32 cellular contexts compared by ENCODE assay signal in genomic region chr22:50734343-50734771, GRCh38. TPM values are rescaled to one million over a fixed set of nuclear protein-coding genes. Genes with fewer than 3 reads are reported as not detected.
DNase-seq lines count a peak whose midpoint lies in the region; ATAC-seq, FAIRE-seq and TF ChIP-seq lines count a peak whose summit lies in the region.
"Had no signal": no experiment of that assay in that cellular context is flagged by ENCODE, and none has a peak within 500 bp of the region (broad histone marks: within the 10 kb centered on the region; RNA-seq: fewer than 3 reads in every experiment).

No MANE protein-coding gene starts in this region.

- FAIRE-seq in endothelial cell of umbilical vein (lab: Jason Lieb, UNC) = no peak
- FAIRE-seq: urothelium cell line had no signal

- H2AFZ ChIP-seq in endothelial cell of umbilical vein (ENCODE audit: low read depth, low read length) = no peak overlapping the region
- H2AFZ ChIP-seq: hepatocyte had no signal

- H3K4me3 ChIP-seq in endothelial cell of umbilical vein (replicated peaks in 1 of 3; ENCODE audit: insufficient read depth in 1 of 3, low read depth in 1 of 3, low read length in 3 of 3) = no peak overlapping the region
- no peak overlapping the region for H3K4me3 ChIP-seq in spleen
- H3K4me3 ChIP-seq: gastroesophageal sphincter, hepatocyte, MG63 had no signal

- H3K4me1 ChIP-seq in endothelial cell of umbilical vein (ENCODE audit: control insufficient read depth, extremely low read depth, insufficient read depth, low read length) (no peaks in the 10 kb centered on the region), spleen (peaks cover 0 to 31% (median 25%) of the 10 kb centered on the region in 6 donors)

- POLR2A ChIA-PET in endothelial cell of umbilical vein (lab: Charles Lee) = no interaction called here

- H3K9me1 ChIP-seq in endothelial cell of umbilical vein (replicated peaks; ENCODE audit: control insufficient read depth, extremely low read depth, insufficient read depth, low read length) = no peaks in the 10 kb centered on the region

- dilution Hi-C loops in endothelial cell of umbilical vein (cut with MboI; ENCODE audit: extremely low pct_ligation_motif_present, low sequenced_read_pairs) = no loop called here

- no peak overlapping the region for H3K4me2 ChIP-seq in endothelial cell of umbilical vein (ENCODE audit: insufficient read depth, low read length)
- H3K4me2 ChIP-seq: hepatocyte had no signal

- TF ChIP-seq POLR2A in endothelial cell of umbilical vein (IDR thresholded peaks at IDR 0.05; ENCODE audit: low read depth, low read length) = peak; percentile 67
- no peak for TF ChIP-seq POLR2A in spleen (IDR thresholded peaks at IDR 0.05)

- no peak overlapping the region for H3K9ac ChIP-seq in endothelial cell of umbilical vein (replicated peaks; ENCODE audit: extremely low read depth, insufficient read depth, low read length)
- H3K9ac ChIP-seq: KMS-11 had no signal

- no peak for ATAC-seq in HG02870 (IDR thresholded peaks at IDR 0.05; ENCODE audit: unreplicated experiment)
- ATAC-seq: activated CD4-positive, alpha-beta T cell treated with anti-CD3 and anti-CD28 coated beads for 36 hours; activated CD8-positive, alpha-beta T cell treated with anti-CD3 and anti-CD28 coated beads, Interleukin-2, amount 10 ng/mL, durations not matched to agents 7 days and 5 days; activated naive CD8-positive, alpha-beta T cell treated with anti-CD3 and anti-CD28 coated beads, Interleukin-2, amount 50 U/mL, for 24 hours; activated T-cell treated with anti-CD3 and anti-CD28 coated beads, Interleukin-2, amount 50 U/mL, for 4 hours; gastroesophageal sphincter; HCT116; sciatic nerve; stimulated activated effector memory CD8-positive, alpha-beta T cell treated with anti-CD3 and anti-CD28 coated beads, Interleukin-12 subunit alpha, Interleukin-12 subunit beta, amount 100 ng/mL, for 72 hours had no signal

- CTCF ChIA-PET in endothelial cell of umbilical vein (lab: Charles Lee) = interaction anchor here (1.1 kb wide), 1 partner anchor 108 kb away, joined by 3 read pairs; no protein-coding TSS in a partner anchor

- no peaks in the 10 kb centered on the region for H4K20me1 ChIP-seq in endothelial cell of umbilical vein (replicated peaks; ENCODE audit: control insufficient read depth, extremely low read depth, insufficient read depth, low read length)

- H3K27me3 ChIP-seq in endothelial cell of umbilical vein (ENCODE audit: control insufficient read depth in 2 of 2, insufficient read depth in 2 of 2, low read length in 2 of 2) = no peaks in the 10 kb centered on the region
- peaks cover 0 to 27% (median 0%) of the 10 kb centered on the region in 7 donors for H3K27me3 ChIP-seq in spleen (replicated peaks in 1 of 7)
- H3K27me3 ChIP-seq: MG63 had no signal

- H3K9me3 ChIP-seq in endothelial cell of umbilical vein (replicated peaks; ENCODE audit: control insufficient read depth, insufficient read depth, low read length) (no peaks in the 10 kb centered on the region), spleen (no peaks in the 10 kb centered on the region)
- H3K9me3 ChIP-seq: gastroesophageal sphincter, MG63 had no signal

- H3K79me2 ChIP-seq in endothelial cell of umbilical vein (ENCODE audit: control insufficient read depth, insufficient read depth, low read length) = peaks cover 2% of the 10 kb centered on the region
- H3K79me2 ChIP-seq: hepatocyte had no signal

- DNase-seq in activated effector memory CD4-positive, alpha-beta T cell treated with anti-CD3 and anti-CD28 coated beads, Interleukin-2, amount 50 U/mL, for 16 hours = peak; percentile 51
- no peak for DNase-seq in activated effector memory CD4-positive, alpha-beta T cell treated with Interleukin-2 at 50 U/mL for 16 hours
- DNase-seq in SW480 (ENCODE audit: low spot score) = peak; percentile 49
- no peak for DNase-seq in endothelial cell of umbilical vein (ENCODE audit: low read depth, low spot score)
- peak; percentile 62 for DNase-seq in spleen
- no peak for DNase-seq in NCI-H2107 (lab: John Stamatoyannopoulos, UW)
- no peak for DNase-seq in RKO (ENCODE audit: low spot score)
- DNase-seq: activated CD4-positive, alpha-beta T cell treated with anti-CD3 and anti-CD28 coated beads for 36 hours; activated CD8-positive, alpha-beta T cell treated with anti-CD3 and anti-CD28 coated beads, Interleukin-2, amount 10 ng/mL, durations not matched to agents 7 days and 5 days; activated naive CD4-positive, alpha-beta T cell; activated naive CD8-positive, alpha-beta T cell treated with anti-CD3 and anti-CD28 coated beads, Interleukin-2, amount 50 U/mL, for 24 hours; activated T-cell treated with anti-CD3 and anti-CD28 coated beads, Interleukin-2, amount 50 U/mL, for 4 hours; Calu3; DND-41; GF-D8; MG63; NCI-H1105 treated with DMSO at 0.1 percent for 48 hours; NCI-H187 treated with DMSO at 0.1 percent for 48 hours; NCI-H524 treated with DMSO at 0.1 percent for 48 hours; SHP77 treated with DMSO at 0.1 percent for 48 hours; T-helper 9 cell had no signal

- H3K27ac ChIP-seq in endothelial cell of umbilical vein (ENCODE audit: insufficient read depth, low read depth, low read length) (no peak overlapping the region), spleen (no peak overlapping the region)
- H3K27ac ChIP-seq: gastroesophageal sphincter, hepatocyte, KMS-11 had no signal

- 71 to 87% (median 72%) methylated on average over 10 of the region's 10 CpGs for WGBS in spleen, 5 donors

- no TSS peak for BruUV-seq in endothelial cell of umbilical vein (replicated peaks; lab: Mats Ljungman, UMichigan)

- intact Hi-C loops in endothelial cell of umbilical vein (cut with micrococcal nuclease) (no loop called here), spleen (cut with DNase I; ENCODE audit: low total_unique reads) (no loop called here)

- no peak for TF ChIP-seq CTCF in endothelial cell of umbilical vein (IDR thresholded peaks at IDR 0.05; ENCODE audit: extremely low read depth in 1 of 2, insufficient read depth in 1 of 2, low read depth in 1 of 2, low read length in 2 of 2)
- no peak for TF ChIP-seq CTCF in spleen (IDR thresholded peaks at IDR 0.05 in 8 of 11, conservative IDR thresholded peaks at IDR 0.05 in 3 of 11)

- peaks cover 7 to 10% of the 10 kb centered on the region in 2 experiments for H3K36me3 ChIP-seq in endothelial cell of umbilical vein (ENCODE audit: control insufficient read depth in 2 of 2, extremely low read depth in 1 of 2, insufficient read depth in 2 of 2, low read length in 2 of 2)
- peaks cover 0 to 22% (median 0%) of the 10 kb centered on the region in 6 donors for H3K36me3 ChIP-seq in spleen
- H3K36me3 ChIP-seq: MG63 had no signal

TF ChIP-seq in endothelial cell of umbilical vein, 7 proteins besides CTCF, POLR2A, EP300 and RAD21:
- TF ChIP-seq JUN (IDR thresholded peaks at IDR 0.05; ENCODE audit: borderline replicate concordance, insufficient read depth, insufficient read length, low read depth) (no peak), POLR2AphosphoS5 (IDR thresholded peaks at IDR 0.05; ENCODE audit: insufficient read depth, low read depth, low read length) (no peak), MAX (IDR thresholded peaks at IDR 0.05; ENCODE audit: insufficient read depth, insufficient read length) (no peak), GATA2 (IDR thresholded peaks at IDR 0.05; ENCODE audit: insufficient read depth, insufficient read length, low read depth, low read length) (no peak), FOS (IDR thresholded peaks at IDR 0.05; ENCODE audit: borderline replicate concordance, insufficient read depth, low read length) (no peak), MYC (IDR thresholded peaks at IDR 0.05; ENCODE audit: low read depth, low read length) (no peak)
TF ChIP-seq in endothelial cell of umbilical vein: peak in this region for 0.

RNA-seq across cellular contexts. Expression of gene ACR, which starts 3.6 kb away (rescaled TPM):
- 4.1 and 4.9 TPM in 2 replicates for total RNA-seq in endothelial cell of umbilical vein
- polyA plus RNA-seq in endothelial cell of umbilical vein = 0.43 and 0.91 TPM in 2 replicates
- 0.21 and 0.25 TPM in 2 replicates for polyA plus RNA-seq in endothelial cell of umbilical vein (2011; cell fraction: cytosol; rRNA removed)
- polyA plus RNA-seq in endothelial cell of umbilical vein (2011; cell fraction: nucleus; rRNA removed) = 4.4 and 4.5 TPM in 2 replicates
- polyA plus RNA-seq in endothelial cell of umbilical vein (2012) = 0.60 and 0.82 TPM in 2 replicates
- 1.1 and 3.4 TPM in 2 replicates for polyA minus RNA-seq in endothelial cell of umbilical vein
- not detected for polyA minus RNA-seq in endothelial cell of umbilical vein (2011; cell fraction: cytosol; rRNA and poly(A)+ RNA removed)
- 2.6 and 4.5 TPM in 2 replicates for polyA minus RNA-seq in endothelial cell of umbilical vein (2011; cell fraction: nucleus; rRNA and poly(A)+ RNA removed)
- 10 to 100 TPM in 1 of 7 donors, 1 to 10 TPM in 5, under 1 TPM in 1; 0.88 to 12.5 (median 2.3) TPM for total RNA-seq in spleen
- 1 to 10 TPM in 1 of 3 donors, under 1 TPM in 2; 0.21 to 1.2 (median 0.67) TPM for polyA plus RNA-seq in spleen
- total RNA-seq: A172; activated CD4-positive, alpha-beta T cell treated with anti-CD3 and anti-CD28 coated beads for 36 hours; activated CD8-positive, alpha-beta T cell treated with anti-CD3 and anti-CD28 coated beads, Interleukin-2, amount 10 ng/mL, durations not matched to agents 7 days and 5 days; activated T-cell treated with anti-CD3 and anti-CD28 coated beads, Interleukin-2, amount 50 U/mL, for 4 hours; Calu3; gastroesophageal sphincter; hepatocyte; neural crest cell; progenitor cell of endocrine pancreas had no signal
- polyA plus RNA-seq: hepatocyte had no signal

RNA-seq across cellular contexts. Expression of gene RABL2B, which starts 49.1 kb away (rescaled TPM):
- 24.3 and 26.7 TPM in 2 replicates for total RNA-seq in endothelial cell of umbilical vein
- 39.8 and 41.8 TPM in 2 replicates for polyA plus RNA-seq in endothelial cell of umbilical vein
- polyA plus RNA-seq in endothelial cell of umbilical vein (2011; cell fraction: cytosol; rRNA removed) = 24.4 and 24.8 TPM in 2 replicates
- 99.1 and 107 TPM in 2 replicates for polyA plus RNA-seq in endothelial cell of umbilical vein (2011; cell fraction: nucleus; rRNA removed)
- polyA plus RNA-seq in endothelial cell of umbilical vein (2012) = 16.7 and 19.5 TPM in 2 replicates
- polyA minus RNA-seq in endothelial cell of umbilical vein = 39.2 and 41.0 TPM in 2 replicates
- 3.9 TPM for polyA minus RNA-seq in endothelial cell of umbilical vein (2011; cell fraction: cytosol; rRNA and poly(A)+ RNA removed)
- polyA minus RNA-seq in endothelial cell of umbilical vein (2011; cell fraction: nucleus; rRNA and poly(A)+ RNA removed) = 19.8 and 34.7 TPM in 2 replicates
- total RNA-seq in spleen = 10 to 100 TPM; 17.1 to 46.9 (median 20.7) TPM
- 10 to 100 TPM; 14.5 to 21.4 (median 14.9) TPM for polyA plus RNA-seq in spleen

Comparison
In these comparisons a context has a peak if more than half of its experiments do, and no peak if none do; other contexts are left out.
1. DNase-seq: peak in activated effector memory CD4-positive, alpha-beta T cell treated with anti-CD3 and anti-CD28 coated beads, Interleukin-2, amount 50 U/mL, for 16 hours (single experiment), SW480 (single experiment) and spleen (single experiment); none in activated effector memory CD4-positive, alpha-beta T cell treated with Interleukin-2 at 50 U/mL for 16 hours (single experiment), endothelial cell of umbilical vein (single experiment), NCI-H2107 (single experiment) and RKO (single experiment).